20 cellular contexts compared by ENCODE assay signal in genomic region chr17:57649191-57649590, GRCh38.
"Had no signal": no experiment of that assay in that cellular context is flagged by ENCODE, and none has a peak within 500 bp of the region (broad histone marks: within the 10 kb centered on the region; RNA-seq: fewer than 3 reads in every experiment).

No MANE protein-coding gene starts in this region.

- DNase-seq: activated CD4-positive, alpha-beta T cell treated with anti-CD3 and anti-CD28 coated beads, Interleukin-2, amount 10 ng/mL, durations not matched to agents 24 days and 14 days; activated CD8-positive, alpha-beta T cell treated with anti-CD3 and anti-CD28 coated beads for 36 hours; activated naive CD4-positive, alpha-beta T cell; activated naive CD8-positive, alpha-beta T cell treated with anti-CD3 and anti-CD28 coated beads for 36 hours; activated T-cell treated with anti-CD3 and anti-CD28 coated beads, Interleukin-2, amount 50 U/mL, for 1 hour; amniotic stem cell; foreskin keratinocyte; hypothalamus; kidney; midbrain; psoas muscle; right cardiac atrium; stimulated activated naive CD8-positive, alpha-beta T cell treated with anti-CD3 and anti-CD28 coated beads, Interleukin-15, Interleukin-2, amounts not matched to agents 100 U/mL and 50 U/mL, for 24 hours; substantia nigra; tibial artery; uterus had no signal

- H3K27me3 ChIP-seq: foreskin keratinocyte, tibial artery, uterus had no signal

- H3K27ac ChIP-seq: foreskin keratinocyte, psoas muscle, skin epidermis, tibial artery, uterus had no signal

- H3K4me1 ChIP-seq: foreskin keratinocyte, uterus had no signal

- H3K4me3 Mint-ChIP-seq: activated CD4-positive, alpha-beta T cell treated with anti-CD3 and anti-CD28 coated beads, Interleukin-2, amount 10 ng/mL, durations not matched to agents 24 days and 14 days; activated CD8-positive, alpha-beta T cell treated with anti-CD3 and anti-CD28 coated beads for 36 hours; activated naive CD8-positive, alpha-beta T cell treated with anti-CD3 and anti-CD28 coated beads for 36 hours; activated T-helper 17 cell treated with anti-CD3 and anti-CD28 coated beads, Interleukin-2, amount 50 U/mL, for 72 hours had no signal

- H3K36me3 ChIP-seq: uterus had no signal

- H3K27ac Mint-ChIP-seq: activated CD4-positive, alpha-beta T cell treated with anti-CD3 and anti-CD28 coated beads, Interleukin-2, amount 10 ng/mL, durations not matched to agents 24 days and 14 days; activated CD8-positive, alpha-beta T cell treated with anti-CD3 and anti-CD28 coated beads for 36 hours; activated naive CD8-positive, alpha-beta T cell treated with anti-CD3 and anti-CD28 coated beads for 36 hours; activated T-helper 17 cell treated with anti-CD3 and anti-CD28 coated beads, Interleukin-2, amount 50 U/mL, for 72 hours had no signal

- H3K4me3 ChIP-seq: lung, psoas muscle, skin epidermis, tibial artery, uterus had no signal

- H3K9me3 ChIP-seq: psoas muscle, tibial artery, uterus had no signal

- H3K27me3 Mint-ChIP-seq: activated CD4-positive, alpha-beta T cell treated with anti-CD3 and anti-CD28 coated beads, Interleukin-2, amount 10 ng/mL, durations not matched to agents 24 days and 14 days; activated CD8-positive, alpha-beta T cell treated with anti-CD3 and anti-CD28 coated beads for 36 hours; activated naive CD8-positive, alpha-beta T cell treated with anti-CD3 and anti-CD28 coated beads for 36 hours; activated T-helper 17 cell treated with anti-CD3 and anti-CD28 coated beads, Interleukin-2, amount 50 U/mL, for 72 hours had no signal

- H3K9me3 Mint-ChIP-seq: activated CD4-positive, alpha-beta T cell treated with anti-CD3 and anti-CD28 coated beads, Interleukin-2, amount 10 ng/mL, durations not matched to agents 24 days and 14 days; activated CD8-positive, alpha-beta T cell treated with anti-CD3 and anti-CD28 coated beads for 36 hours; activated naive CD8-positive, alpha-beta T cell treated with anti-CD3 and anti-CD28 coated beads for 36 hours; activated T-helper 17 cell treated with anti-CD3 and anti-CD28 coated beads, Interleukin-2, amount 50 U/mL, for 72 hours had no signal

- ATAC-seq: activated CD8-positive, alpha-beta T cell treated with anti-CD3 and anti-CD28 coated beads for 36 hours; activated T-helper 17 cell treated with anti-CD3 and anti-CD28 coated beads, Interleukin-2, amount 50 U/mL, for 72 hours; foreskin keratinocyte; left lobe of liver; psoas muscle; right cardiac atrium; stimulated activated naive CD8-positive, alpha-beta T cell treated with anti-CD3 and anti-CD28 coated beads, Interleukin-15, Interleukin-2, amounts not matched to agents 100 U/mL and 50 U/mL, for 24 hours had no signal
